In genomic region chr17:63600569-63601438, GRCh38 we compare ENCODE assay signal across 8 cellular contexts. TPM values are rescaled to one million over a fixed set of nuclear protein-coding genes. Genes with fewer than 3 reads are reported as not detected.
A peak's percentile ranks its signal among the peaks of the same experiment; 100 is the strongest.
DNase-seq lines count a peak whose midpoint lies in the region; ATAC-seq and TF ChIP-seq lines count a peak whose summit lies in the region.

Gene TACO1, plus strand, starts transcription at chr17:63600895. Its CDS starts 189 bp downstream, at chr17:63601084.

- peaks cover 16% of the 10 kb centered on the region for H3K4me1 Mint-ChIP-seq in HFFc6 (ENCODE audit: low read depth)

- H3K9me3 Mint-ChIP-seq in HFFc6 = no peaks in the 10 kb centered on the region

- H3K36me3 Mint-ChIP-seq in HFFc6 (ENCODE audit: low read depth) = peaks cover 5% of the 10 kb centered on the region; the same call in 1 of the 2 replicates

- no peaks in the 10 kb centered on the region for H3K27me3 Mint-ChIP-seq in HFFc6 (ENCODE audit: insufficient read depth)

- peak within 1 kb of the TSS; percentile 87 for H3K27ac Mint-ChIP-seq in HFFc6

- TF ChIP-seq CTCF in GM06990 (IDR thresholded peaks at IDR 0.05; ENCODE audit: insufficient read depth, low read length, poor library complexity, severe bottlenecking) = no peak
- TF ChIP-seq CTCF in HFFc6 (IDR thresholded peaks at IDR 0.05) = no peak

- no peaks in the 10 kb centered on the region for H3K36me3 ChIP-seq in GM06990 (ENCODE audit: control insufficient read depth, insufficient read depth, low read length)

- peak within 1 kb of the TSS; percentile 91 for H3K4me3 ChIP-seq in GM06990 (replicated peaks; ENCODE audit: low read depth, low read length)

- no peaks in the 10 kb centered on the region for H3K27me3 ChIP-seq in GM06990 (replicated peaks; ENCODE audit: control insufficient read depth, insufficient read depth, low read length)

- DNase-seq in GM06990 (ENCODE audit: extremely low read depth, insufficient read length) = peak; percentile 85
- peak; percentile 74 for DNase-seq in HFFc6
- DNase-seq in NCI-H1092 (lab: John Stamatoyannopoulos, UW) = peak; percentile 82
- peak; percentile 78 for DNase-seq in activated naive CD4-positive, alpha-beta T cell treated with anti-CD3 and anti-CD28 coated beads, Interleukin-2, amount 50 U/mL, for 16 hours
- peak; percentile 84 for DNase-seq in glomerular visceral epithelial cell (ENCODE audit: extremely low spot score)
- peak; percentile 78 for DNase-seq in occipital lobe (lab: John Stamatoyannopoulos, UW)
- DNase-seq in superior temporal gyrus (ENCODE audit: extremely low spot score) = peak; percentile 87

- peak; percentile 98 for ATAC-seq in SK-N-SH treated with all-trans-retinoic acid at 6 μM for 48 hours

- H3K4me3 Mint-ChIP-seq in HFFc6 = peak within 1 kb of the TSS; percentile 93

TF ChIP-seq in SK-N-SH treated with all-trans-retinoic acid at 6 μM for 48 hours, 23 proteins besides CTCF, POLR2A, EP300 and RAD21:
- TF ChIP-seq GLIS3 (CRISPR knock-in tag; IDR thresholded peaks at IDR 0.05) (0 out of 2 replicates have a peak, but pooled peaks have one; percentile 74), ARNTL (CRISPR knock-in tag; IDR thresholded peaks at IDR 0.05; ENCODE audit: borderline replicate concordance, low read depth) (no peak), ZFP3 (CRISPR knock-in tag; IDR thresholded peaks at IDR 0.05) (peak; percentile 53; the same call in 1 of the 2 replicates), RARB (CRISPR knock-in tag; IDR thresholded peaks at IDR 0.05) (no peak), TOX (CRISPR knock-in tag; IDR thresholded peaks at IDR 0.05; ENCODE audit: borderline replicate concordance) (peak; percentile 45; the same call in 1 of the 2 replicates), ZNF70 (CRISPR knock-in tag; IDR thresholded peaks at IDR 0.05) (no peak), PPARA (CRISPR knock-in tag; IDR thresholded peaks at IDR 0.05; ENCODE audit: borderline replicate concordance) (no peak), BACH2 (CRISPR knock-in tag; IDR thresholded peaks at IDR 0.05; ENCODE audit: borderline replicate concordance) (no peak), ZC3H10 (CRISPR knock-in tag; IDR thresholded peaks at IDR 0.05) (no peak), PATZ1 (CRISPR knock-in tag; IDR thresholded peaks at IDR 0.05; ENCODE audit: borderline replicate concordance) (peak; percentile 29; the same call in 1 of the 2 replicates), ZNF565 (CRISPR knock-in tag; conservative IDR thresholded peaks at IDR 0.05; ENCODE audit: low read depth) (peak; percentile 57; the same call in 1 of the 2 replicates), TCF4 (CRISPR knock-in tag; IDR thresholded peaks at IDR 0.05; ENCODE audit: borderline replicate concordance) (no peak), CREB5 (CRISPR knock-in tag; IDR thresholded peaks at IDR 0.05; ENCODE audit: low read depth) (peak; percentile 45; the same call in 1 of the 2 replicates), OSR1 (CRISPR knock-in tag; IDR thresholded peaks at IDR 0.05) (no peak), ISL1 (CRISPR knock-in tag; IDR thresholded peaks at IDR 0.05) (0 out of 2 replicates have a peak, but pooled peaks have one; percentile 11), POU6F1 (CRISPR knock-in tag; IDR thresholded peaks at IDR 0.05; ENCODE audit: borderline replicate concordance, low read depth) (peak; percentile 61; the same call in 1 of the 2 replicates), TSHZ2 (CRISPR knock-in tag; IDR thresholded peaks at IDR 0.05) (peak; percentile 80), ZFP30 (CRISPR knock-in tag; IDR thresholded peaks at IDR 0.05) (no peak), ZNF8 (CRISPR knock-in tag; IDR thresholded peaks at IDR 0.05) (no peak; the same call in 1 of the 2 replicates), CSDC2 (CRISPR knock-in tag; IDR thresholded peaks at IDR 0.05) (no peak), SNAI2 (CRISPR knock-in tag; IDR thresholded peaks at IDR 0.05) (no peak), ESRRG (CRISPR knock-in tag; IDR thresholded peaks at IDR 0.05) (no peak), CSRNP3 (CRISPR knock-in tag; IDR thresholded peaks at IDR 0.05) (0 out of 2 replicates have a peak, but pooled peaks have one; percentile 38)

RNA-seq across cellular contexts. Expression of gene TACO1, which starts in this region (rescaled TPM):
- 10 to 100 TPM; 26.5 to 32.6 (median 30.9) TPM for total RNA-seq in HFFc6 (2021; fragmentation: NEBNext Ultra II Directional; extraction: Animal tissue kit (Norgen Biotek cat#: 25700))
- total RNA-seq in occipital lobe = 5.5 TPM

Comparison
In these comparisons a context has a peak if more than half of its experiments do, and no peak if none do; other contexts are left out.
1. Peak in every context shown above with its lines: DNase-seq, ATAC-seq and H3K4me3 ChIP-seq.